Comparison of ENCODE assay signal across 14 cellular contexts in the genomic region with DNA sequence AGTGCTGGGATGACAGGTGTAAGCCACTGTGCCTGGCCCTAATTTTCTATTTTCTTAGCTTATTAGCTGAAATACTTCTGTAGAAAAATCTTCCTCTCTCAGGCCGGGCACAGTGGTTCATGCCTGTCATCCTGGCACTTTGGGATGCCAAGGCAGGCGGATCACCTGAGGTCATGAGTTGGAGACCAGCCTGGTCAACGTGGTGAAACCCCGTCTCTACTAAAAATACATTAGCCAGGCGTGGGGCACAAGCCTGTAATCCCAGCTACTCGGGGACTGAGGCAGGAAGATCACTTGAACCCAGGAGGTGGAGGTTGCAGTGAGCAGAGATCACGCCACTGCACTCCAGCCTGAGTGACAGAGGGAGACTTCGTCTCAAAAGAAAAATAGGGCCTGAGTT. TPM values are rescaled to one million over a fixed set of nuclear protein-coding genes. Genes with fewer than 3 reads are reported as not detected.
"Had no signal": no experiment of that assay in that cellular context is flagged by ENCODE, and none has a peak within 500 bp of the region (broad histone marks: within the 10 kb centered on the region; RNA-seq: fewer than 3 reads in every experiment).

No MANE protein-coding gene starts in this region.

RNA-seq across cellular contexts. Expression of gene FOXR1, which starts 12.8 kb away (rescaled TPM):
- total RNA-seq: stomach, subcutaneous adipose tissue, suprapubic skin, temporal lobe, thoracic aorta, tibial nerve, transverse colon, upper lobe of left lung, upper lobe of right lung, ureter, urinary bladder, uterus, vagina had no signal
- polyA plus RNA-seq: stomach, thymus, urinary bladder had no signal

RNA-seq across cellular contexts. Expression of gene UPK2, which starts 28.2 kb away (rescaled TPM):
- total RNA-seq: stomach, subcutaneous adipose tissue, suprapubic skin, temporal lobe, thoracic aorta, tibial nerve, transverse colon, upper lobe of left lung, upper lobe of right lung, uterus, vagina had no signal
